1 cellular context compared by ENCODE assay signal in the genomic region with DNA sequence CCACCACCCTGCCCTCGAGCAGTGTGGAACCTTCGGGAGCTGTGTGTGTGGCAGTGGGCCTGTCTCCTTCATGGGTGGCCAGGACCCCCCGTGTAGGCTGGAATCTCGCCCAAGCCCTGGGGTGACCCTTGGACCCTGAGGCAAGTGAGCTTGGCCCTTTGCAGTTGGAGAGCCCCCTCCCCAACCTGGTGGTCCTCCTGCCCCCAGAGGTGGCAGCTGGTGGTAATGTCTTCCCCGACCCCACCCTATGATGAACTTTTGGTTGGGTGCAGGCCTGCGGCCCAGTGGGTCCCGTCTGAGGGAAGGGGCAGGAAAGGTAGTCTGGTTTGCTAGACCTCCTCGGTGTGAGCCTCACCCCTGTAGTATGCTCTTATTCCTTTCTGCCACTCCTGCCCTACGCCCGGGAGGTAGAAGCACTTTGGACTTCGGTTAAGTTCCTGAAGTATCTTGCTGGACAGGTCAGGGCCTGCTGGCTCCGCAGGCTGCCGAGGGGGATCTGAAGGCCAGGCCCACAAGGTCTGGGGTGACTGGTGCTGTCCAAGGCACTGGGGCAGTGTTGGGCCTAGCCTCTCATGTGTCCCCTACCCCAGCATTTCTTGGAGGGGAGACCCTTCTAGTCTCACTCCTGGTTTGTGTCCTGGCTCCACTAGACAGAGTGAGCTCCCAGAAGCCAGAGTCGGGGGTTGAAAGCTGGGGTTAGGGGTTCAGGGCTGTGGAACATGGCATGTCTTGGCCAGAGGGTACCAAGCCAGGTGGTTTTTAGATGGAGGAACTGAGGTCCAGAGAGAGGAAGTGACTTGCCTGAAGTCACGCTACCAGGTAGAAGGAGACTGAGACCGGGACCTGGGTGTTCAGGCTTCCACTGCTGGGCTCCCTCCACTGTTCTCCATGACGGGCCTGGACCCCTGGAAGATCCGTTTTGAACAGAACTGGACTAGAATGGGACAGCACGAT.
TF ChIP-seq lines count a peak whose summit lies in the region.

No MANE protein-coding gene starts in this region.

TF ChIP-seq in HepG2, 621 proteins besides CTCF, POLR2A, EP300 and RAD21 (continued from another document and continues in another):
- no peak for TF ChIP-seq TCF12 (IDR thresholded peaks at IDR 0.05)
- TF ChIP-seq TCF12 (CRISPR knock-in tag; IDR thresholded peaks at IDR 0.05), result no peak
- TF ChIP-seq ATF7 (IDR thresholded peaks at IDR 0.05), result no peak
- no peak for TF ChIP-seq ATF7 (CRISPR knock-in tag; IDR thresholded peaks at IDR 0.05)
- peak; percentile 51 for TF ChIP-seq GATAD2A (CRISPR knock-in tag; IDR thresholded peaks at IDR 0.05)
- no peak for TF ChIP-seq ZSCAN20 (CRISPR knock-in tag; IDR thresholded peaks at IDR 0.05; ENCODE audit: borderline replicate concordance)
- TF ChIP-seq EED (CRISPR knock-in tag; IDR thresholded peaks at IDR 0.05), result no peak
- TF ChIP-seq, protein P1, sequence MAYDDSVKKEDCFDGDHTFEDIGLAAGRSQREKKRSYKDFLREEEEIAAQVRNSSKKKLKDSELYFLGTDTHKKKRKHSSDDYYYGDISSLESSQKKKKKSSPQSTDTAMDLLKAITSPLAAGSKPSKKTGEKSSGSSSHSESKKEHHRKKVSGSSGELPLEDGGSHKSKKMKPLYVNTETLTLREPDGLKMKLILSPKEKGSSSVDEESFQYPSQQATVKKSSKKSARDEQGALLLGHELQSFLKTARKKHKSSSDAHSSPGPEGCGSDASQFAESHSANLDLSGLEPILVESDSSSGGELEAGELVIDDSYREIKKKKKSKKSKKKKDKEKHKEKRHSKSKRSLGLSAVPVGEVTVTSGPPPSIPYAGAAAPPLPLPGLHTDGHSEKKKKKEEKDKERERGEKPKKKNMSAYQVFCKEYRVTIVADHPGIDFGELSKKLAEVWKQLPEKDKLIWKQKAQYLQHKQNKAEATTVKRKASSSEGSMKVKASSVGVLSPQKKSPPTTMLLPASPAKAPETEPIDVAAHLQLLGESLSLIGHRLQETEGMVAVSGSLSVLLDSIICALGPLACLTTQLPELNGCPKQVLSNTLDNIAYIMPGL (CRISPR knock-in tag; IDR thresholded peaks at IDR 0.05; ENCODE audit: borderline replicate concordance in 1 of 2, low read depth in 1 of 2), result no peak; a peak in 2 of 4 replicates
- no peak for TF ChIP-seq NFATC3 (CRISPR knock-in tag; IDR thresholded peaks at IDR 0.05)
- TF ChIP-seq MTF1 (CRISPR knock-in tag; IDR thresholded peaks at IDR 0.05), result no peak
- TF ChIP-seq, protein P2, sequence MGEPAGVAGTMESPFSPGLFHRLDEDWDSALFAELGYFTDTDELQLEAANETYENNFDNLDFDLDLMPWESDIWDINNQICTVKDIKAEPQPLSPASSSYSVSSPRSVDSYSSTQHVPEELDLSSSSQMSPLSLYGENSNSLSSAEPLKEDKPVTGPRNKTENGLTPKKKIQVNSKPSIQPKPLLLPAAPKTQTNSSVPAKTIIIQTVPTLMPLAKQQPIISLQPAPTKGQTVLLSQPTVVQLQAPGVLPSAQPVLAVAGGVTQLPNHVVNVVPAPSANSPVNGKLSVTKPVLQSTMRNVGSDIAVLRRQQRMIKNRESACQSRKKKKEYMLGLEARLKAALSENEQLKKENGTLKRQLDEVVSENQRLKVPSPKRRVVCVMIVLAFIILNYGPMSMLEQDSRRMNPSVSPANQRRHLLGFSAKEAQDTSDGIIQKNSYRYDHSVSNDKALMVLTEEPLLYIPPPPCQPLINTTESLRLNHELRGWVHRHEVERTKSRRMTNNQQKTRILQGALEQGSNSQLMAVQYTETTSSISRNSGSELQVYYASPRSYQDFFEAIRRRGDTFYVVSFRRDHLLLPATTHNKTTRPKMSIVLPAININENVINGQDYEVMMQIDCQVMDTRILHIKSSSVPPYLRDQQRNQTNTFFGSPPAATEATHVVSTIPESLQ (CRISPR knock-in tag; conservative IDR thresholded peaks at IDR 0.05), result no peak
- no peak for TF ChIP-seq ZNF224 (CRISPR knock-in tag; IDR thresholded peaks at IDR 0.05)
- TF ChIP-seq, protein P3, sequence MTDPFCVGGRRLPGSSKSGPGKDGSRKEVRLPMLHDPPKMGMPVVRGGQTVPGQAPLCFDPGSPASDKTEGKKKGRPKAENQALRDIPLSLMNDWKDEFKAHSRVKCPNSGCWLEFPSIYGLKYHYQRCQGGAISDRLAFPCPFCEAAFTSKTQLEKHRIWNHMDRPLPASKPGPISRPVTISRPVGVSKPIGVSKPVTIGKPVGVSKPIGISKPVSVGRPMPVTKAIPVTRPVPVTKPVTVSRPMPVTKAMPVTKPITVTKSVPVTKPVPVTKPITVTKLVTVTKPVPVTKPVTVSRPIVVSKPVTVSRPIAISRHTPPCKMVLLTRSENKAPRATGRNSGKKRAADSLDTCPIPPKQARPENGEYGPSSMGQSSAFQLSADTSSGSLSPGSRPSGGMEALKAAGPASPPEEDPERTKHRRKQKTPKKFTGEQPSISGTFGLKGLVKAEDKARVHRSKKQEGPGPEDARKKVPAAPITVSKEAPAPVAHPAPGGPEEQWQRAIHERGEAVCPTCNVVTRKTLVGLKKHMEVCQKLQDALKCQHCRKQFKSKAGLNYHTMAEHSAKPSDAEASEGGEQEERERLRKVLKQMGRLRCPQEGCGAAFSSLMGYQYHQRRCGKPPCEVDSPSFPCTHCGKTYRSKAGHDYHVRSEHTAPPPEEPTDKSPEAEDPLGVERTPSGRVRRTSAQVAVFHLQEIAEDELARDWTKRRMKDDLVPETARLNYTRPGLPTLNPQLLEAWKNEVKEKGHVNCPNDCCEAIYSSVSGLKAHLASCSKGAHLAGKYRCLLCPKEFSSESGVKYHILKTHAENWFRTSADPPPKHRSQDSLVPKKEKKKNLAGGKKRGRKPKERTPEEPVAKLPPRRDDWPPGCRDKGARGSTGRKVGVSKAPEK (CRISPR knock-in tag; IDR thresholded peaks at IDR 0.05; ENCODE audit: borderline replicate concordance), result no peak
- TF ChIP-seq WIZ (CRISPR knock-in tag; IDR thresholded peaks at IDR 0.05), result no peak
- TF ChIP-seq, protein P4, sequence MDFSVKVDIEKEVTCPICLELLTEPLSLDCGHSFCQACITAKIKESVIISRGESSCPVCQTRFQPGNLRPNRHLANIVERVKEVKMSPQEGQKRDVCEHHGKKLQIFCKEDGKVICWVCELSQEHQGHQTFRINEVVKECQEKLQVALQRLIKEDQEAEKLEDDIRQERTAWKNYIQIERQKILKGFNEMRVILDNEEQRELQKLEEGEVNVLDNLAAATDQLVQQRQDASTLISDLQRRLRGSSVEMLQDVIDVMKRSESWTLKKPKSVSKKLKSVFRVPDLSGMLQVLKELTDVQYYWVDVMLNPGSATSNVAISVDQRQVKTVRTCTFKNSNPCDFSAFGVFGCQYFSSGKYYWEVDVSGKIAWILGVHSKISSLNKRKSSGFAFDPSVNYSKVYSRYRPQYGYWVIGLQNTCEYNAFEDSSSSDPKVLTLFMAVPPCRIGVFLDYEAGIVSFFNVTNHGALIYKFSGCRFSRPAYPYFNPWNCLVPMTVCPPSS (IDR thresholded peaks at IDR 0.05), result no peak
- TF ChIP-seq BRD4 (CRISPR knock-in tag; IDR thresholded peaks at IDR 0.05), result peak; percentile 50
- no peak for TF ChIP-seq GTF3A (CRISPR knock-in tag; conservative IDR thresholded peaks at IDR 0.05)
- TF ChIP-seq ZNF790 (CRISPR knock-in tag; IDR thresholded peaks at IDR 0.05; ENCODE audit: borderline replicate concordance), result no peak
- TF ChIP-seq NRL (CRISPR knock-in tag; IDR thresholded peaks at IDR 0.05; ENCODE audit: borderline replicate concordance), result peak; percentile 82; the same call in 1 of the 2 replicates
- TF ChIP-seq ZNF143 (CRISPR knock-in tag; IDR thresholded peaks at IDR 0.05), result no peak
- no peak for TF ChIP-seq FOXA3 (CRISPR knock-in tag; IDR thresholded peaks at IDR 0.05)
- TF ChIP-seq ZBTB7A (CRISPR knock-in tag; IDR thresholded peaks at IDR 0.05), result peak; percentile 91
- TF ChIP-seq, protein P5, sequence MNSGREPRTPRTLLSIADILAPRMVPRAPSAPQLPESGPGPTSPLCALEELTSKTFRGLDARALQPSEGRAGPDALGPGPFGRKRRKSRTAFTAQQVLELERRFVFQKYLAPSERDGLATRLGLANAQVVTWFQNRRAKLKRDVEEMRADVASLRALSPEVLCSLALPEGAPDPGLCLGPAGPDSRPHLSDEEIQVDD (CRISPR knock-in tag; IDR thresholded peaks at IDR 0.05; ENCODE audit: borderline replicate concordance), result no peak; the same call in 1 of the 2 replicates
- TF ChIP-seq MEF2D (CRISPR knock-in tag; IDR thresholded peaks at IDR 0.05), result no peak
- TF ChIP-seq XRCC5 (optimal IDR thresholded peaks at IDR 0.05; ENCODE audit: low read length), result peak; percentile 39
- no peak for TF ChIP-seq HMG20B (CRISPR knock-in tag; conservative IDR thresholded peaks at IDR 0.05)
- TF ChIP-seq SMYD3 (CRISPR knock-in tag; IDR thresholded peaks at IDR 0.05), result 0 out of 2 replicates have a peak, but pooled peaks have one; percentile 65
- TF ChIP-seq, protein P6, sequence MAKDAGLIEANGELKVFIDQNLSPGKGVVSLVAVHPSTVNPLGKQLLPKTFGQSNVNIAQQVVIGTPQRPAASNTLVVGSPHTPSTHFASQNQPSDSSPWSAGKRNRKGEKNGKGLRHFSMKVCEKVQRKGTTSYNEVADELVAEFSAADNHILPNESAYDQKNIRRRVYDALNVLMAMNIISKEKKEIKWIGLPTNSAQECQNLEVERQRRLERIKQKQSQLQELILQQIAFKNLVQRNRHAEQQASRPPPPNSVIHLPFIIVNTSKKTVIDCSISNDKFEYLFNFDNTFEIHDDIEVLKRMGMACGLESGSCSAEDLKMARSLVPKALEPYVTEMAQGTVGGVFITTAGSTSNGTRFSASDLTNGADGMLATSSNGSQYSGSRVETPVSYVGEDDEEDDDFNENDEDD (CRISPR knock-in tag; IDR thresholded peaks at IDR 0.05; ENCODE audit: borderline replicate concordance), result no peak
- no peak for TF ChIP-seq JUNB (CRISPR knock-in tag; IDR thresholded peaks at IDR 0.05; ENCODE audit: borderline replicate concordance)
- TF ChIP-seq ZFX (CRISPR knock-in tag; IDR thresholded peaks at IDR 0.05; ENCODE audit: low read depth), result peak; percentile 88
- TF ChIP-seq PHF8 (CRISPR knock-in tag; IDR thresholded peaks at IDR 0.05), result peak; percentile 69
- TF ChIP-seq AHR (CRISPR knock-in tag; IDR thresholded peaks at IDR 0.05), result peak; percentile 62; the same call in 1 of the 2 replicates
- TF ChIP-seq, protein P7, sequence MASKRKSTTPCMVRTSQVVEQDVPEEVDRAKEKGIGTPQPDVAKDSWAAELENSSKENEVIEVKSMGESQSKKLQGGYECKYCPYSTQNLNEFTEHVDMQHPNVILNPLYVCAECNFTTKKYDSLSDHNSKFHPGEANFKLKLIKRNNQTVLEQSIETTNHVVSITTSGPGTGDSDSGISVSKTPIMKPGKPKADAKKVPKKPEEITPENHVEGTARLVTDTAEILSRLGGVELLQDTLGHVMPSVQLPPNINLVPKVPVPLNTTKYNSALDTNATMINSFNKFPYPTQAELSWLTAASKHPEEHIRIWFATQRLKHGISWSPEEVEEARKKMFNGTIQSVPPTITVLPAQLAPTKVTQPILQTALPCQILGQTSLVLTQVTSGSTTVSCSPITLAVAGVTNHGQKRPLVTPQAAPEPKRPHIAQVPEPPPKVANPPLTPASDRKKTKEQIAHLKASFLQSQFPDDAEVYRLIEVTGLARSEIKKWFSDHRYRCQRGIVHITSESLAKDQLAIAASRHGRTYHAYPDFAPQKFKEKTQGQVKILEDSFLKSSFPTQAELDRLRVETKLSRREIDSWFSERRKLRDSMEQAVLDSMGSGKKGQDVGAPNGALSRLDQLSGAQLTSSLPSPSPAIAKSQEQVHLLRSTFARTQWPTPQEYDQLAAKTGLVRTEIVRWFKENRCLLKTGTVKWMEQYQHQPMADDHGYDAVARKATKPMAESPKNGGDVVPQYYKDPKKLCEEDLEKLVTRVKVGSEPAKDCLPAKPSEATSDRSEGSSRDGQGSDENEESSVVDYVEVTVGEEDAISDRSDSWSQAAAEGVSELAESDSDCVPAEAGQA (IDR thresholded peaks at IDR 0.05; ENCODE audit: low read depth), result peak; percentile 23; the same call in 1 of the 2 replicates
- TF ChIP-seq, protein P7 (CRISPR knock-in tag; IDR thresholded peaks at IDR 0.05; ENCODE audit: borderline replicate concordance), result no peak
- 0 out of 2 replicates have a peak, but pooled peaks have one; percentile 19 for TF ChIP-seq KAT7 (CRISPR knock-in tag; IDR thresholded peaks at IDR 0.05; ENCODE audit: borderline replicate concordance)
- peak; percentile 89; the same call in 1 of the 2 replicates for TF ChIP-seq NFKB2 (CRISPR knock-in tag; IDR thresholded peaks at IDR 0.05; ENCODE audit: borderline replicate concordance)
- TF ChIP-seq CC2D1A (CRISPR knock-in tag; IDR thresholded peaks at IDR 0.05), result no peak
- TF ChIP-seq ZNF879 (CRISPR knock-in tag; IDR thresholded peaks at IDR 0.05), result no peak
- 0 out of 2 replicates have a peak, but pooled peaks have one; percentile 20 for TF ChIP-seq ZNF230 (CRISPR knock-in tag; IDR thresholded peaks at IDR 0.05)
- no peak for TF ChIP-seq AGO1 (IDR thresholded peaks at IDR 0.05; ENCODE audit: low read depth, low read length, poor library complexity, severe bottlenecking)
- 0 out of 2 replicates have a peak, but pooled peaks have one; percentile 9 for TF ChIP-seq RFXAP (CRISPR knock-in tag; IDR thresholded peaks at IDR 0.05; ENCODE audit: borderline replicate concordance)
- no peak for TF ChIP-seq IKZF1 (IDR thresholded peaks at IDR 0.05)
- TF ChIP-seq MED1 (CRISPR knock-in tag; IDR thresholded peaks at IDR 0.05), result no peak; the same call in 1 of the 2 replicates
- no peak for TF ChIP-seq HOXA5 (CRISPR knock-in tag; IDR thresholded peaks at IDR 0.05)
- TF ChIP-seq, protein P8, sequence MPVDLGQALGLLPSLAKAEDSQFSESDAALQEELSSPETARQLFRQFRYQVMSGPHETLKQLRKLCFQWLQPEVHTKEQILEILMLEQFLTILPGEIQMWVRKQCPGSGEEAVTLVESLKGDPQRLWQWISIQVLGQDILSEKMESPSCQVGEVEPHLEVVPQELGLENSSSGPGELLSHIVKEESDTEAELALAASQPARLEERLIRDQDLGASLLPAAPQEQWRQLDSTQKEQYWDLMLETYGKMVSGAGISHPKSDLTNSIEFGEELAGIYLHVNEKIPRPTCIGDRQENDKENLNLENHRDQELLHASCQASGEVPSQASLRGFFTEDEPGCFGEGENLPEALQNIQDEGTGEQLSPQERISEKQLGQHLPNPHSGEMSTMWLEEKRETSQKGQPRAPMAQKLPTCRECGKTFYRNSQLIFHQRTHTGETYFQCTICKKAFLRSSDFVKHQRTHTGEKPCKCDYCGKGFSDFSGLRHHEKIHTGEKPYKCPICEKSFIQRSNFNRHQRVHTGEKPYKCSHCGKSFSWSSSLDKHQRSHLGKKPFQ (CRISPR knock-in tag; IDR thresholded peaks at IDR 0.05; ENCODE audit: insufficient replicate concordance), result peak; percentile 50
- TF ChIP-seq SNAPC2 (CRISPR knock-in tag; IDR thresholded peaks at IDR 0.05), result peak; percentile 75; the same call in 1 of the 2 replicates
- no peak for TF ChIP-seq GATAD1 (CRISPR knock-in tag; IDR thresholded peaks at IDR 0.05)
